Comparison of ENCODE assay signal across 11 cellular contexts in genomic region chr15:85402195-85402921, GRCh38. TPM values are rescaled to one million over a fixed set of nuclear protein-coding genes. Genes with fewer than 3 reads are reported as not detected.
DNase-seq lines count a peak whose midpoint lies in the region; ATAC-seq and TF ChIP-seq lines count a peak whose summit lies in the region.
"Had no signal": no experiment of that assay in that cellular context is flagged by ENCODE, and none has a peak within 500 bp of the region (broad histone marks: within the 10 kb centered on the region; RNA-seq: fewer than 3 reads in every experiment).

No MANE protein-coding gene starts in this region.

- peak overlapping the region; percentile 9 to 68 for H3K27ac ChIP-seq in right atrium auricular region
- H3K27ac ChIP-seq in uterus = peak overlapping the region; percentile 26 to 62
- no peak overlapping the region for H3K27ac ChIP-seq in CD8-positive, alpha-beta memory T cell (ENCODE audit: low read depth, low read length)

- H3K4me3 Mint-ChIP-seq in activated B cell treated with CpG ODN at 0.5 μM for 24 hours = peak overlapping the region; percentile 12
- H3K4me3 Mint-ChIP-seq in CD8-positive, alpha-beta memory T cell = peak overlapping the region in 1 of 7 donors; percentile 73

- peaks cover 89% of the 10 kb centered on the region for H3K4me1 Mint-ChIP-seq in activated B cell treated with CpG ODN at 0.5 μM for 24 hours
- H3K4me1 Mint-ChIP-seq in CD8-positive, alpha-beta memory T cell = peaks cover 70 to 93% (median 88%) of the 10 kb centered on the region in 3 donors

- H3K36me3 ChIP-seq in right atrium auricular region (no peaks in the 10 kb centered on the region), uterus (no peaks in the 10 kb centered on the region)
- no peaks in the 10 kb centered on the region for H3K36me3 ChIP-seq in CD8-positive, alpha-beta memory T cell (ENCODE audit: insufficient read depth, low read length)

- H3K4me3 ChIP-seq in right atrium auricular region (no peak overlapping the region), uterus (no peak overlapping the region)
- no peak overlapping the region for H3K4me3 ChIP-seq in CD8-positive, alpha-beta memory T cell (ENCODE audit: low read length)

- peak overlapping the region; percentile 89 for H3K27ac Mint-ChIP-seq in activated B cell treated with CpG ODN at 0.5 μM for 24 hours
- peak overlapping the region in 4 of 8 donors; percentile 0 to 80 (median 18) for H3K27ac Mint-ChIP-seq in CD8-positive, alpha-beta memory T cell

- CTCF ChIA-PET in activated B cell treated with CpG ODN at 0.5 μM for 24 hours (lab: Charles Lee) = interaction anchor here (0.9 to 3.2 kb wide), 4 partner anchors 11 to 106 kb away, joined by 3 to 26 read pairs (median 6); no protein-coding TSS in a partner anchor
- CTCF ChIA-PET in CD8-positive, alpha-beta memory T cell (lab: Charles Lee) = interaction anchor here (1.4 to 1.8 kb wide), 2 partner anchors 20 to 71 kb away, joined by 3 read pairs; no protein-coding TSS in a partner anchor

- H3K9me3 ChIP-seq in right atrium auricular region = no peaks in the 10 kb centered on the region
- H3K9me3 ChIP-seq in uterus = no peaks in the 10 kb centered on the region
- no peaks in the 10 kb centered on the region for H3K9me3 ChIP-seq in CD8-positive, alpha-beta memory T cell (ENCODE audit: low read length)

- TF ChIP-seq CTCF in activated B cell treated with CpG ODN at 0.5 μM for 24 hours (IDR thresholded peaks at IDR 0.05) = no peak
- no peak for TF ChIP-seq CTCF in right atrium auricular region (IDR thresholded peaks at IDR 0.05)
- no peak for TF ChIP-seq CTCF in uterus (IDR thresholded peaks at IDR 0.05)

- ATAC-seq in Right ventricle myocardium inferior (peak; percentile 37), activated B cell treated with CpG ODN at 0.5 μM for 24 hours (ENCODE audit: low read depth) (no peak)

- H3K27me3 Mint-ChIP-seq in activated B cell treated with CpG ODN at 0.5 μM for 24 hours = no peaks in the 10 kb centered on the region
- no peaks in the 10 kb centered on the region for H3K27me3 Mint-ChIP-seq in CD8-positive, alpha-beta memory T cell

- H3K36me3 Mint-ChIP-seq in activated B cell treated with CpG ODN at 0.5 μM for 24 hours (ENCODE audit: low read depth) = no peaks in the 10 kb centered on the region
- peaks cover 0 to 2% (median 0%) of the 10 kb centered on the region in 3 donors for H3K36me3 Mint-ChIP-seq in CD8-positive, alpha-beta memory T cell

- TF ChIP-seq POLR2A in uterus (IDR thresholded peaks at IDR 0.05) = no peak

- POLR2A ChIA-PET in activated B cell treated with CpG ODN at 0.5 μM for 24 hours (lab: Charles Lee) = interaction anchor here (0.9 to 17.2 kb wide), 6 partner anchors 10 to 88 kb away, joined by 4 to 395 read pairs (median 6); partner anchors contain the start of gene AKAP13
- POLR2A ChIA-PET in CD8-positive, alpha-beta memory T cell (lab: Charles Lee) = no interaction called here

- H3K4me1 ChIP-seq in right atrium auricular region (peaks cover 0 to 81% of the 10 kb centered on the region in 2 donors), uterus (peaks cover 5 to 14% of the 10 kb centered on the region in 2 donors)
- peaks cover 41% of the 10 kb centered on the region for H3K4me1 ChIP-seq in CD8-positive, alpha-beta memory T cell (ENCODE audit: insufficient read depth, low read length)

- DNase-seq in Right ventricle myocardium inferior (ENCODE audit: missing footprints) (no peak), cardiac septum (ENCODE audit: low spot score) (no peak), activated B cell treated with CpG ODN at 0.5 μM for 24 hours (no peak), right atrium auricular region (ENCODE audit: low spot score) (no peak), uterus (no peak), NCI-H2227 treated with DMSO at 0.1 percent for 48 hours (lab: John Stamatoyannopoulos, UW) (no peak)
- DNase-seq in effector CD8-positive, alpha-beta T cell (lab: John Stamatoyannopoulos, UW) = no peak
- no peak for DNase-seq in CD8-positive, alpha-beta memory T cell
- DNase-seq: COR-L47; NCI-H187; stimulated activated CD4-positive, alpha-beta T cell treated with anti-CD3 and anti-CD28 coated beads, Interleukin-4, amount 100 ng/mL, for 24 hours had no signal

- H3K9me3 Mint-ChIP-seq in activated B cell treated with CpG ODN at 0.5 μM for 24 hours = no peaks in the 10 kb centered on the region
- H3K9me3 Mint-ChIP-seq in CD8-positive, alpha-beta memory T cell = no peaks in the 10 kb centered on the region

- H3K27me3 ChIP-seq in right atrium auricular region (no peaks in the 10 kb centered on the region), uterus (no peaks in the 10 kb centered on the region)
- H3K27me3 ChIP-seq in CD8-positive, alpha-beta memory T cell (ENCODE audit: insufficient read depth, low read length, poor library complexity, severe bottlenecking) = no peaks in the 10 kb centered on the region

- intact Hi-C loops in Right ventricle myocardium inferior (cut with DNase I) (loop anchor here (5.0 kb wide), 1 partner anchor 40 kb away; no protein-coding TSS in a partner anchor), cardiac septum (cut with DNase I) (loop anchor here (5.0 kb wide), 1 partner anchor 50 kb away; no protein-coding TSS in a partner anchor), activated B cell treated with CpG ODN at 0.5 μM for 24 hours (cut with micrococcal nuclease) (no loop called here), uterus (cut with DNase I; ENCODE audit: low total_unique reads) (no loop called here)

RNA-seq across cellular contexts. Expression of gene AKAP13, which starts 22.0 kb away (rescaled TPM):
- total RNA-seq in Right ventricle myocardium inferior (292 TPM), cardiac septum (458 TPM), activated B cell treated with CpG ODN at 0.5 μM for 24 hours (254 and 290 TPM in 2 replicates), right atrium auricular region (100 to 1,000 TPM; 293 to 339 TPM), uterus (100 to 1,000 TPM; 128 to 460 (median 243) TPM)
- 100 to 1,000 TPM; 109 to 113 TPM for total RNA-seq in CD8-positive, alpha-beta memory T cell
- 234 TPM for polyA plus RNA-seq in CD8-positive, alpha-beta memory T cell

Comparison
In these comparisons a context has a peak if more than half of its experiments do, and no peak if none do; other contexts are left out.
1. intact Hi-C loops: an anchor here in Right ventricle myocardium inferior (5.0 kb wide) and cardiac septum (5.0 kb wide); none called in activated B cell treated with CpG ODN at 0.5 μM for 24 hours and uterus.